In the genomic region with DNA sequence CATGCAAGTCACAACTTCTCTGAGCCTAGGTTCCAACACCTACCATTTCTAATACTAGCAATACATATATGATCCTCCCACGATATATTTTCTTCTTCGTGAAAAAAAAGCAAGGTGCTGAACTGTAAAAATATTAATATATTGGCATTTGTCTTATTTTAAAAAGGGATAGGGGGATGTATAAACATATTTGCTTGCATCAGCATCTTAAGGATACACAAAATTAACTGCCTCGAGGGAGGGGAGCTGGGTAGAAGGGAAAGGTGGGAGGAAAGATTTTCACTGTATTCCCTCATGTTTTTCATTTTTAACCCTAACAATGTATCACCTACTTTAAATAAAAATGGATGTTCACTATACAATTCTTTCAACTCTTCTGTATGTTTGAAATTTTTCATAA, we compare ENCODE assay signal across 12 cellular contexts. TPM values are rescaled to one million over a fixed set of nuclear protein-coding genes. Genes with fewer than 3 reads are reported as not detected.
DNase-seq lines count a peak whose midpoint lies in the region; ATAC-seq and TF ChIP-seq lines count a peak whose summit lies in the region.
"Had no signal": no experiment of that assay in that cellular context is flagged by ENCODE, and none has a peak within 500 bp of the region (broad histone marks: within the 10 kb centered on the region; RNA-seq: fewer than 3 reads in every experiment).

No MANE protein-coding gene starts in this region.

- H3K27ac Mint-ChIP-seq in activated B cell treated with CpG ODN at 0.5 μM for 24 hours (peak overlapping the region; percentile 41), HFFc6 (no peak overlapping the region)

- H3K79me2 ChIP-seq in hepatocyte: peaks cover 55% of the 10 kb centered on the region

- TF ChIP-seq CTCF in left ventricle myocardium inferior (IDR thresholded peaks at IDR 0.05; ENCODE audit: borderline replicate concordance) (no peak), activated B cell treated with CpG ODN at 0.5 μM for 24 hours (IDR thresholded peaks at IDR 0.05) (no peak), hepatocyte (IDR thresholded peaks at IDR 0.05; ENCODE audit: poor library complexity) (no peak), upper lobe of right lung (IDR thresholded peaks at IDR 0.05) (no peak), HFFc6 (IDR thresholded peaks at IDR 0.05) (no peak)

- H4K20me1 ChIP-seq in hepatocyte (ENCODE audit: insufficient read depth, poor library complexity, severe bottlenecking): no peaks in the 10 kb centered on the region

- peaks cover 27% of the 10 kb centered on the region for H3K4me1 Mint-ChIP-seq in activated B cell treated with CpG ODN at 0.5 μM for 24 hours
- peaks cover 26% of the 10 kb centered on the region for H3K4me1 Mint-ChIP-seq in HFFc6 (ENCODE audit: low read depth)

- WGBS in hepatocyte (ENCODE audit: low lambda C conversion rate, missing lambda C conversion rate): 56% methylated on average over 3 of the region's 3 CpGs

- ATAC-seq in left cardiac atrium: no peak
- no peak for ATAC-seq in activated B cell treated with CpG ODN at 0.5 μM for 24 hours (ENCODE audit: low read depth)
- ATAC-seq in upper lobe of right lung: no peak
- ATAC-seq in left ventricle myocardium superior: no peak

- no peaks in the 10 kb centered on the region for H3K9me2 ChIP-seq in hepatocyte (replicated peaks; ENCODE audit: insufficient read depth)

- H3K27me3 ChIP-seq in left ventricle myocardium inferior (ENCODE audit: low read depth): no peaks in the 10 kb centered on the region
- no peaks in the 10 kb centered on the region for H3K27me3 ChIP-seq in hepatocyte
- H3K27me3 ChIP-seq in upper lobe of right lung: no peaks in the 10 kb centered on the region

- CTCF ChIA-PET in activated B cell treated with CpG ODN at 0.5 μM for 24 hours (lab: Charles Lee): interaction anchor here (1.5 kb wide), 1 partner anchor 25 kb away, joined by 3 read pairs; no protein-coding TSS in a partner anchor

- POLR2A ChIA-PET in activated B cell treated with CpG ODN at 0.5 μM for 24 hours (lab: Charles Lee): interaction anchor here (0.8 to 1.0 kb wide), 2 partner anchors 22 to 61 kb away, joined by 3 to 4 read pairs; no protein-coding TSS in a partner anchor

- no peak overlapping the region for H3K27ac ChIP-seq in left ventricle myocardium inferior (replicated peaks)
- no peak overlapping the region for H3K27ac ChIP-seq in hepatocyte
- H3K27ac ChIP-seq in upper lobe of right lung: no peak overlapping the region

- H3K36me3 Mint-ChIP-seq in activated B cell treated with CpG ODN at 0.5 μM for 24 hours (ENCODE audit: low read depth) (peaks cover 39% of the 10 kb centered on the region), HFFc6 (ENCODE audit: low read depth) (peaks cover 36% of the 10 kb centered on the region)

- H3K4me3 Mint-ChIP-seq in activated B cell treated with CpG ODN at 0.5 μM for 24 hours (no peak overlapping the region), HFFc6 (no peak overlapping the region)
- H3K4me3 Mint-ChIP-seq: mesothelial cell of epicardium had no signal

- intact Hi-C loops in left ventricle myocardium inferior (cut with micrococcal nuclease): no loop called here
- intact Hi-C loops in left cardiac atrium (cut with DNase I): no loop called here
- intact Hi-C loops in activated B cell treated with CpG ODN at 0.5 μM for 24 hours (cut with micrococcal nuclease): loop anchor here (10.0 kb wide), 6 partner anchors 381 to 1919 kb away; a partner anchor contains a TSS
- intact Hi-C loops in upper lobe of right lung (cut with DNase I): no loop called here
- intact Hi-C loops in left ventricle myocardium superior (cut with micrococcal nuclease): no loop called here

- no peak overlapping the region for H2AFZ ChIP-seq in hepatocyte

- H3K4me3 ChIP-seq in left ventricle myocardium inferior: peak overlapping the region; percentile 97
- peak overlapping the region; percentile 62 for H3K4me3 ChIP-seq in hepatocyte
- H3K4me3 ChIP-seq in upper lobe of right lung: peak overlapping the region; percentile 83

- DNase-seq in left ventricle myocardium inferior (no peak), left cardiac atrium (no peak), activated B cell treated with CpG ODN at 0.5 μM for 24 hours (no peak), hepatocyte (ENCODE audit: low spot score) (no peak), upper lobe of right lung (no peak), HFFc6 (no peak), GOT3 (lab: John Stamatoyannopoulos, UW) (no peak), left ventricle myocardium superior (no peak)
- DNase-seq: activated CD4-positive, alpha-beta T cell treated with anti-CD3 and anti-CD28 coated beads, Interleukin-2, amount 50 U/mL, for 1 hour; NCI-H1436 treated with DMSO at 0.1 percent for 48 hours; stimulated activated CD4-positive, alpha-beta T cell treated with anti-CD3 and anti-CD28 coated beads, Interleukin-15, amount 100 ng/mL, for 24 hours had no signal

- H3K27me3 Mint-ChIP-seq in activated B cell treated with CpG ODN at 0.5 μM for 24 hours (no peaks in the 10 kb centered on the region), HFFc6 (ENCODE audit: insufficient read depth) (peaks cover 2% of the 10 kb centered on the region; the same call in 1 of the 2 replicates)

- H3K4me1 ChIP-seq in left ventricle myocardium inferior: peaks cover 38% of the 10 kb centered on the region
- peaks cover 10% of the 10 kb centered on the region for H3K4me1 ChIP-seq in hepatocyte (ENCODE audit: insufficient read depth)
- H3K4me1 ChIP-seq in upper lobe of right lung: peaks cover 27% of the 10 kb centered on the region

- peaks cover 28% of the 10 kb centered on the region for H3K36me3 ChIP-seq in left ventricle myocardium inferior
- H3K36me3 ChIP-seq in hepatocyte (replicated peaks; ENCODE audit: insufficient read depth, low read depth): no peaks in the 10 kb centered on the region
- H3K36me3 ChIP-seq in upper lobe of right lung: peaks cover 23% of the 10 kb centered on the region

- H3K4me2 ChIP-seq in hepatocyte: peak overlapping the region; percentile 84

- H3K9me3 ChIP-seq in left ventricle myocardium inferior (replicated peaks) (no peaks in the 10 kb centered on the region), hepatocyte (ENCODE audit: low read depth) (no peaks in the 10 kb centered on the region), upper lobe of right lung (no peaks in the 10 kb centered on the region)

- H3K9me3 Mint-ChIP-seq in activated B cell treated with CpG ODN at 0.5 μM for 24 hours (peaks cover 3% of the 10 kb centered on the region), HFFc6 (peaks cover 8% of the 10 kb centered on the region)
- H3K9me3 Mint-ChIP-seq: mesothelial cell of epicardium had no signal

RNA-seq across cellular contexts. Expression of a gene that starts 1.3 kb away (rescaled TPM):
- total RNA-seq in left ventricle myocardium inferior (8.1 TPM), left cardiac atrium (10 to 100 TPM; 26.6 to 34.6 TPM), activated B cell treated with CpG ODN at 0.5 μM for 24 hours (31.9 and 32.9 TPM in 2 replicates), hepatocyte (64.3 and 70.1 TPM in 2 replicates), upper lobe of right lung (47.2 TPM), left ventricle myocardium superior (10.5 TPM)
- polyA plus RNA-seq in hepatocyte: 26.5 and 31.8 TPM in 2 replicates
- 10 to 100 TPM; 56.6 to 85.7 (median 75.7) TPM for total RNA-seq in HFFc6 (2021; fragmentation: NEBNext Ultra II Directional; extraction: Animal tissue kit (Norgen Biotek cat#: 25700))
